1 cellular context compared by ENCODE assay signal in genomic region chr1:90475623-90476022, GRCh38.
TF ChIP-seq lines count a peak whose summit lies in the region.

No MANE protein-coding gene starts in this region.

TF ChIP-seq in SK-N-SH treated with all-trans-retinoic acid at 6 μM for 48 hours, 23 proteins besides CTCF, POLR2A, EP300 and RAD21 (continued from another document):
- TF ChIP-seq TOX (CRISPR knock-in tag; IDR thresholded peaks at IDR 0.05; ENCODE audit: borderline replicate concordance) (no peak), RARB (CRISPR knock-in tag; IDR thresholded peaks at IDR 0.05) (no peak), ISL1 (CRISPR knock-in tag; IDR thresholded peaks at IDR 0.05) (no peak), TSHZ2 (CRISPR knock-in tag; IDR thresholded peaks at IDR 0.05) (no peak), OSR1 (CRISPR knock-in tag; IDR thresholded peaks at IDR 0.05) (no peak), GLIS3 (CRISPR knock-in tag; IDR thresholded peaks at IDR 0.05) (no peak), SNAI2 (CRISPR knock-in tag; IDR thresholded peaks at IDR 0.05) (no peak)
